Comparison of ENCODE assay signal across 12 cellular contexts in the genomic region with DNA sequence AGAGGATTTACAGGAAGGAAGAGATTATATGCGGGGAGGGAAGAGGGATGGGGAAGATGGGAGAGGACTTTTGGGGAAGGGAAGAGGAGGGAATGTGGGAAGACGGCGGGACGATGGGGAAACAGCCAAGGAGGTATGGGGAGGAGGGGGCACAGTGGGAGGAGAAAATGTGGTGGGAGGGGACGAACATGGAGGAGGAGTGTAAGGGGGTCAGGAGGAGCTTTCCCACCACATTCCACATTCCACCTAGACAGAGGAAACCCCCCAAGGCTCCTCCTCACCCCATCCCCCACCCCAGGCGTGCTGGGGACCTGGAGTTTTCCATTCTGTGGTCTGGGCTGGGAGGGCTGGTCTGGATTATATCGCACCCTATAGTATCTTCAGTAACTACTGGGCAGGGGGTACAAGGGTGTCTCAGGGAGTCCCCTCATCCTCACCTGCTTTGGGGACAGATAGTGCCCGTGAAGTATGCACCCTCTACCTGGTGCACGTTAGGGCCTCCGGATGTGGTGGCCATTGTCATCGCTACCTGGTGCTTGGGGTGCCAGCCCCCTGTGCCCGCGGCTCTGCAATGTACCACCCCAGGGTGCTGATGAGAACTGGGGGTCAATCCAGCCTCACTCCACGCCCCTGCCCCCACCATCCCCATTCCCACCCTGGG. TPM values are rescaled to one million over a fixed set of nuclear protein-coding genes. Genes with fewer than 3 reads are reported as not detected.
DNase-seq lines count a peak whose midpoint lies in the region; ATAC-seq, FAIRE-seq and TF ChIP-seq lines count a peak whose summit lies in the region.
"Had no signal": no experiment of that assay in that cellular context is flagged by ENCODE, and none has a peak within 500 bp of the region (broad histone marks: within the 10 kb centered on the region; RNA-seq: fewer than 3 reads in every experiment).

No MANE protein-coding gene starts in this region.

- H3K79me2 ChIP-seq in PC-9 (ENCODE audit: low read depth), result peaks cover 37% of the 10 kb centered on the region

- 24% methylated on average over 10 of the region's 14 CpGs for WGBS in HUES64

- peaks cover 49% of the 10 kb centered on the region; the same call in 1 of the 2 replicates for H3F3A ChIP-seq in PC-9 (ENCODE audit: insufficient read depth, low read depth)

- peaks cover 36% of the 10 kb centered on the region for H3K27me3 Mint-ChIP-seq in activated naive CD4-positive, alpha-beta T cell treated with anti-CD3 and anti-CD28 coated beads for 36 hours (ENCODE audit: low read depth)

- no peaks in the 10 kb centered on the region for H3K9me3 ChIP-seq in HUES64 (ENCODE audit: insufficient read depth, low read depth, low read length)
- no peaks in the 10 kb centered on the region for H3K9me3 ChIP-seq in iPS-20b (ENCODE audit: insufficient read depth, low read depth, low read length)
- no peaks in the 10 kb centered on the region for H3K9me3 ChIP-seq in PC-9 (ENCODE audit: insufficient read depth, low read depth)
- no peaks in the 10 kb centered on the region for H3K9me3 ChIP-seq in kidney (ENCODE audit: control insufficient read depth in 1 of 2, low read length in 2 of 2)
- H3K9me3 ChIP-seq: mucosa of descending colon had no signal

- H3K9ac ChIP-seq in HUES64 (ENCODE audit: low read depth, low read length) (peak overlapping the region; percentile 52), iPS-20b (ENCODE audit: low read depth, low read length) (peak overlapping the region; percentile 73; the same call in 1 of the 2 replicates), kidney (ENCODE audit: low read length in 2 of 2) (no peak overlapping the region)

- H3K4me3 Mint-ChIP-seq in activated naive CD4-positive, alpha-beta T cell treated with anti-CD3 and anti-CD28 coated beads for 36 hours, result no peak overlapping the region

- no peaks in the 10 kb centered on the region for H4K20me1 ChIP-seq in PC-9 (ENCODE audit: insufficient read depth)

- H3K9me3 Mint-ChIP-seq in activated naive CD4-positive, alpha-beta T cell treated with anti-CD3 and anti-CD28 coated beads for 36 hours, result no peaks in the 10 kb centered on the region

- intact Hi-C loops in sciatic nerve (cut with DNase I) (no loop called here), PC-9 (cut with micrococcal nuclease; ENCODE audit: unreplicated experiment) (no loop called here), kidney (cut with DNase I) (no loop called here)
- intact Hi-C loops in activated naive CD4-positive, alpha-beta T cell treated with anti-CD3 and anti-CD28 coated beads for 36 hours (cut with micrococcal nuclease), result no loop called here

- H3K9me2 ChIP-seq in PC-9 (ENCODE audit: insufficient read depth), result no peaks in the 10 kb centered on the region

- TF ChIP-seq CTCF in PC-9 (conservative IDR thresholded peaks at IDR 0.05) (no peak), kidney (IDR thresholded peaks at IDR 0.05; ENCODE audit: borderline replicate concordance, extremely low read depth, insufficient read depth) (no peak)

- peaks cover 3% of the 10 kb centered on the region for H3K4me1 Mint-ChIP-seq in activated naive CD4-positive, alpha-beta T cell treated with anti-CD3 and anti-CD28 coated beads for 36 hours (ENCODE audit: low read depth)

- H3K4me1 ChIP-seq in HUES64 (ENCODE audit: insufficient read depth, low read length), result peaks cover 32% of the 10 kb centered on the region
- H3K4me1 ChIP-seq in iPS-20b (ENCODE audit: insufficient read depth, low read length), result peaks cover 28% of the 10 kb centered on the region; the same call in 1 of the 2 replicates
- peaks cover 23% of the 10 kb centered on the region for H3K4me1 ChIP-seq in PC-9 (replicated peaks; ENCODE audit: insufficient read depth)
- H3K4me1 ChIP-seq in kidney (ENCODE audit: control insufficient read depth in 1 of 2, insufficient read depth in 1 of 2, low read depth in 1 of 2, low read length in 2 of 2), result peaks cover 0 to 3% of the 10 kb centered on the region in 2 donors

- no peak overlapping the region for H3K27ac Mint-ChIP-seq in activated naive CD4-positive, alpha-beta T cell treated with anti-CD3 and anti-CD28 coated beads for 36 hours

- H3K4me2 ChIP-seq in PC-9, result no peak overlapping the region

- no peaks in the 10 kb centered on the region for H3K36me3 Mint-ChIP-seq in activated naive CD4-positive, alpha-beta T cell treated with anti-CD3 and anti-CD28 coated beads for 36 hours (ENCODE audit: low read depth)

- POLR2A ChIA-PET in PC-9 (lab: Charles Lee; ENCODE audit: unreplicated experiment), result no interaction called here

- H3K4me3 ChIP-seq in HUES64 (ENCODE audit: low read length), result peak overlapping the region; percentile 45
- peak overlapping the region; percentile 64 for H3K4me3 ChIP-seq in iPS-20b (ENCODE audit: low read length)
- H3K4me3 ChIP-seq in PC-9, result no peak overlapping the region
- no peak overlapping the region for H3K4me3 ChIP-seq in kidney (ENCODE audit: low read length in 2 of 2)
- H3K4me3 ChIP-seq: mucosa of descending colon had no signal

- peaks cover under 1% of the 10 kb centered on the region; the same call in 1 of the 2 replicates for H3K36me3 ChIP-seq in HUES64 (ENCODE audit: insufficient read depth, low read length)
- no peaks in the 10 kb centered on the region for H3K36me3 ChIP-seq in iPS-20b (ENCODE audit: insufficient read depth, low read depth, low read length)
- H3K36me3 ChIP-seq in PC-9 (ENCODE audit: low read depth), result no peaks in the 10 kb centered on the region
- no peaks in the 10 kb centered on the region for H3K36me3 ChIP-seq in kidney (ENCODE audit: control insufficient read depth in 1 of 2, insufficient read depth in 2 of 2, low read length in 2 of 2)

- H3K27ac ChIP-seq in HUES64 (ENCODE audit: low read depth, low read length) (peak overlapping the region; percentile 93), iPS-20b (ENCODE audit: low read length) (peak overlapping the region; percentile 86), PC-9 (no peak overlapping the region), kidney (ENCODE audit: low read depth in 2 of 2, low read length in 2 of 2) (no peak overlapping the region)

- FAIRE-seq in kidney (lab: Jason Lieb, UNC), result no peak

- no peaks in the 10 kb centered on the region for H3K27me3 ChIP-seq in HUES64 (ENCODE audit: insufficient read depth, low read length)
- H3K27me3 ChIP-seq in iPS-20b (ENCODE audit: insufficient read depth, low read length), result no peaks in the 10 kb centered on the region; the same call in 1 of the 2 replicates
- no peaks in the 10 kb centered on the region for H3K27me3 ChIP-seq in PC-9 (ENCODE audit: insufficient read depth, low read depth)

- CTCF ChIA-PET in activated naive CD4-positive, alpha-beta T cell treated with anti-CD3 and anti-CD28 coated beads for 36 hours (lab: Charles Lee), result interaction anchor here (1.2 kb wide), 1 partner anchor 29 kb away, joined by 3 read pairs; no protein-coding TSS in a partner anchor
- CTCF ChIA-PET in PC-9 (lab: Charles Lee), result interaction anchor here (0.7 kb wide), 1 partner anchor 14 kb away, joined by 5 read pairs; no protein-coding TSS in a partner anchor

- ATAC-seq in sciatic nerve, result peak; percentile 47

- no peak overlapping the region for H2AFZ ChIP-seq in PC-9

- no TSS peak for BruUV-seq in PC-9 (replicated peaks; lab: Mats Ljungman, UMichigan)

- peak; percentile 66 for DNase-seq in cerebellar cortex (ENCODE audit: low spot score)
- DNase-seq in sciatic nerve (ENCODE audit: low spot score), result peak; percentile 62
- no peak for DNase-seq in NCI-H2196 (lab: John Stamatoyannopoulos, UW; ENCODE audit: unreplicated experiment)
- DNase-seq in activated naive CD4-positive, alpha-beta T cell treated with anti-CD3 and anti-CD28 coated beads for 36 hours, result no peak
- no peak for DNase-seq in PC-9
- no peak for DNase-seq in kidney
- DNase-seq: activated CD4-positive, alpha-beta T cell treated with anti-CD3 and anti-CD28 coated beads for 4 hours; MM.1S; mucosa of descending colon had no signal

RNA-seq across cellular contexts. Expression of gene PTGIS, which starts 0.7 kb away (rescaled TPM):
- polyA plus RNA-seq in HUES64 (2013, experiment 1 of 2), result 10.6 TPM
- polyA plus RNA-seq in HUES64 (2013, experiment 2 of 2), result 13.7 TPM
- total RNA-seq in sciatic nerve (89.7 TPM), PC-9 (2021) (26.9 and 30.3 TPM in 2 replicates), kidney (24.1 TPM)
- not detected for total RNA-seq in activated naive CD4-positive, alpha-beta T cell treated with anti-CD3 and anti-CD28 coated beads for 36 hours
- 3.1 TPM for polyA plus RNA-seq in kidney (ENCODE audit: insufficient read depth, low read depth, low replicate concordance)
- total RNA-seq: OCI-LY7 had no signal

Comparison
In these comparisons a context has a peak if more than half of its experiments do, and no peak if none do; other contexts are left out.
1. H3K27ac ChIP-seq: peak in HUES64 (single experiment) and iPS-20b (single experiment); none in PC-9 (single experiment) and kidney (0 of 2).
2. H3K4me3 ChIP-seq: peak in HUES64 (single experiment) and iPS-20b (single experiment); none in PC-9 (single experiment) and kidney (0 of 2).
3. H3K9ac ChIP-seq: peak in HUES64 (single experiment) and iPS-20b (single experiment); none in kidney (0 of 2).
4. DNase-seq: peak in cerebellar cortex (single experiment) and sciatic nerve (single experiment); none in NCI-H2196 (single experiment), activated naive CD4-positive, alpha-beta T cell treated with anti-CD3 and anti-CD28 coated beads for 36 hours (single experiment), PC-9 (0 of 2) and kidney (single experiment).
5. RNA of gene PTGIS, which starts 0.7 kb away (total RNA-seq): 89.7 TPM in sciatic nerve (single experiment), 26.9 to 30.3 TPM in PC-9 and 24.1 TPM in kidney (single experiment); not detected in activated naive CD4-positive, alpha-beta T cell treated with anti-CD3 and anti-CD28 coated beads for 36 hours; every median in the first group is over 10 times any median in the second.